ENCODE assay signal across 19 cellular contexts in genomic region chr9:70285246-70285645, GRCh38. TPM values are rescaled to one million over a fixed set of nuclear protein-coding genes. Genes with fewer than 3 reads are reported as not detected.
DNase-seq lines count a peak whose midpoint lies in the region; ATAC-seq and TF ChIP-seq lines count a peak whose summit lies in the region.
"Had no signal": no experiment of that assay in that cellular context is flagged by ENCODE, and none has a peak within 500 bp of the region (broad histone marks: within the 10 kb centered on the region; RNA-seq: fewer than 3 reads in every experiment).

No MANE protein-coding gene starts in this region.

- peaks cover 6% of the 10 kb centered on the region for H3K4me1 Mint-ChIP-seq in glutamatergic neuron (ENCODE audit: low read depth, unreplicated experiment)
- H3K4me1 Mint-ChIP-seq in osteocyte (ENCODE audit: unreplicated experiment), result peaks cover 22% of the 10 kb centered on the region
- H3K4me1 Mint-ChIP-seq: memory B cell had no signal

- no peaks in the 10 kb centered on the region for H3K36me3 Mint-ChIP-seq in glutamatergic neuron (ENCODE audit: unreplicated experiment)
- peaks cover 68% of the 10 kb centered on the region for H3K36me3 Mint-ChIP-seq in osteocyte (ENCODE audit: unreplicated experiment)

- no peak for ATAC-seq in HG03378 (IDR thresholded peaks at IDR 0.05; ENCODE audit: unreplicated experiment)
- ATAC-seq in GM19455 (IDR thresholded peaks at IDR 0.05; ENCODE audit: unreplicated experiment), result no peak
- ATAC-seq: activated T-cell treated with anti-CD3 and anti-CD28 coated beads, Interleukin-2, amount 50 U/mL, for 4 hours had no signal

- no peaks in the 10 kb centered on the region for H3K9me3 Mint-ChIP-seq in glutamatergic neuron (ENCODE audit: unreplicated experiment)
- no peaks in the 10 kb centered on the region for H3K9me3 Mint-ChIP-seq in osteocyte (ENCODE audit: unreplicated experiment)
- H3K9me3 Mint-ChIP-seq: activated CD4-positive, alpha-beta memory T cell treated with anti-CD3 and anti-CD28 coated beads, Interleukin-2, amount 10 ng/mL, durations not matched to agents 7 days and 5 days; activated naive CD8-positive, alpha-beta T cell treated with anti-CD3 and anti-CD28 coated beads for 36 hours; activated T-cell treated with anti-CD3 and anti-CD28 coated beads, Interleukin-2, amount 50 U/mL, for 4 hours; memory B cell had no signal

- H3K27me3 Mint-ChIP-seq in glutamatergic neuron (ENCODE audit: unreplicated experiment) (no peaks in the 10 kb centered on the region), osteocyte (ENCODE audit: unreplicated experiment) (no peaks in the 10 kb centered on the region)
- H3K27me3 Mint-ChIP-seq: activated CD4-positive, alpha-beta memory T cell treated with anti-CD3 and anti-CD28 coated beads, Interleukin-2, amount 10 ng/mL, durations not matched to agents 7 days and 5 days; activated naive CD8-positive, alpha-beta T cell treated with anti-CD3 and anti-CD28 coated beads for 36 hours; memory B cell had no signal

- peak; percentile 64 for DNase-seq in AG10803 (ENCODE audit: low read depth)
- DNase-seq in RPMI7951 (ENCODE audit: low read depth), result peak; percentile 6
- no peak for DNase-seq in glutamatergic neuron
- DNase-seq in osteocyte (ENCODE audit: extremely low spot score, unreplicated experiment), result no peak
- DNase-seq in NCI-H510A treated with DMSO at 0.1 percent for 48 hours (lab: John Stamatoyannopoulos, UW), result no peak
- no peak for DNase-seq in NCI-H345 treated with DMSO at 0.1 percent for 48 hours (lab: John Stamatoyannopoulos, UW; ENCODE audit: unreplicated experiment)
- DNase-seq: activated CD4-positive, alpha-beta memory T cell treated with anti-CD3 and anti-CD28 coated beads, Interleukin-2, amount 10 ng/mL, durations not matched to agents 7 days and 5 days; activated naive CD8-positive, alpha-beta T cell treated with anti-CD3 and anti-CD28 coated beads for 36 hours; activated T-cell treated with anti-CD3 and anti-CD28 coated beads, Interleukin-2, amount 50 U/mL, for 4 hours; DMS53; NCI-H1092 treated with DMSO at 0.1 percent for 48 hours; NCI-H2171 treated with DMSO at 0.1 percent for 48 hours; right lobe of liver; T-helper 1 cell had no signal

- H3K27ac Mint-ChIP-seq in glutamatergic neuron (ENCODE audit: unreplicated experiment) (peak overlapping the region; percentile 19), osteocyte (ENCODE audit: unreplicated experiment) (peak overlapping the region; percentile 28)
- H3K27ac Mint-ChIP-seq: activated CD4-positive, alpha-beta memory T cell treated with anti-CD3 and anti-CD28 coated beads, Interleukin-2, amount 10 ng/mL, durations not matched to agents 7 days and 5 days; activated naive CD8-positive, alpha-beta T cell treated with anti-CD3 and anti-CD28 coated beads for 36 hours; memory B cell had no signal

- TF ChIP-seq CTCF in AG10803 (conservative IDR thresholded peaks at IDR 0.05; ENCODE audit: low read length) (no peak), glutamatergic neuron (IDR thresholded peaks at IDR 0.05; ENCODE audit: partially characterized antibody, unreplicated experiment) (no peak), osteocyte (IDR thresholded peaks at IDR 0.05) (no peak)

- H3K4me3 Mint-ChIP-seq in glutamatergic neuron (ENCODE audit: unreplicated experiment) (peak overlapping the region; percentile 39), osteocyte (ENCODE audit: unreplicated experiment) (no peak overlapping the region)
- H3K4me3 Mint-ChIP-seq: activated CD4-positive, alpha-beta memory T cell treated with anti-CD3 and anti-CD28 coated beads, Interleukin-2, amount 10 ng/mL, durations not matched to agents 7 days and 5 days; activated naive CD8-positive, alpha-beta T cell treated with anti-CD3 and anti-CD28 coated beads for 36 hours; activated T-cell treated with anti-CD3 and anti-CD28 coated beads, Interleukin-2, amount 50 U/mL, for 4 hours; memory B cell had no signal

- H3K4me3 ChIP-seq in AG10803 (ENCODE audit: low read length), result no peak overlapping the region
- H3K4me3 ChIP-seq: BLaER1 treated with 17β-estradiol and CSF1 and Interleukin-3, amounts not matched to agents 10 nM and 100 nM; breast epithelium; right lobe of liver had no signal

RNA-seq across cellular contexts. Expression of gene SMC5, which starts 26.5 kb away (rescaled TPM):
- total RNA-seq in RPMI7951 (2014; rRNA removed; shearing (Covaris generic)), result 19.1 and 23.9 TPM in 2 replicates
- total RNA-seq in glutamatergic neuron (ENCODE audit: unreplicated experiment), result 16.5 TPM
- 30.4 and 30.6 TPM in 2 replicates for total RNA-seq in osteocyte

Comparison
In these comparisons a context has a peak if more than half of its experiments do, and no peak if none do; other contexts are left out.
1. DNase-seq: peak in AG10803 (single experiment) and RPMI7951 (single experiment); none in glutamatergic neuron (single experiment), osteocyte (single experiment), NCI-H510A treated with DMSO at 0.1 percent for 48 hours (single experiment) and NCI-H345 treated with DMSO at 0.1 percent for 48 hours (single experiment).